13 cellular contexts compared by ENCODE assay signal in genomic region chr12:3988519-3989217, GRCh38.
DNase-seq lines count a peak whose midpoint lies in the region; ATAC-seq, FAIRE-seq and TF ChIP-seq lines count a peak whose summit lies in the region.
"Had no signal": no experiment of that assay in that cellular context is flagged by ENCODE, and none has a peak within 500 bp of the region (broad histone marks: within the 10 kb centered on the region; RNA-seq: fewer than 3 reads in every experiment).

No MANE protein-coding gene starts in this region.

- TF ChIP-seq POLR2A in NB4 (IDR thresholded peaks at IDR 0.05; ENCODE audit: extremely low read depth, insufficient read length) = no peak

- peaks cover 4% of the 10 kb centered on the region for H3K27me3 ChIP-seq in bronchial epithelial cell (ENCODE audit: control insufficient read depth, insufficient read depth, low read length)

- H3K36me3 Mint-ChIP-seq in immature natural killer cell = no peaks in the 10 kb centered on the region
- H3K36me3 Mint-ChIP-seq: IgD-negative memory B cell had no signal

- TF ChIP-seq CTCF in NB4 (IDR thresholded peaks at IDR 0.05; ENCODE audit: low read depth, low read length) (no peak), bronchial epithelial cell (IDR thresholded peaks at IDR 0.05; ENCODE audit: insufficient read depth, low read length, severe bottlenecking) (no peak)

- no peak for FAIRE-seq in bronchial epithelial cell (lab: Jason Lieb, UNC)
- FAIRE-seq: TTC549 had no signal

- no peaks in the 10 kb centered on the region for H3K27me3 Mint-ChIP-seq in stimulated activated naive CD8-positive, alpha-beta T cell treated with anti-CD3 and anti-CD28 coated beads, Interleukin-15, amount 100 ng/mL, for 72 hours
- peaks cover 1 to 12% (median 4%) of the 10 kb centered on the region in 3 donors for H3K27me3 Mint-ChIP-seq in immature natural killer cell (ENCODE audit: low read depth in 3 of 3)

- DNase-seq in activated effector memory CD4-positive, alpha-beta T cell treated with Interleukin-2 at 50 U/mL for 16 hours = peak; percentile 21
- DNase-seq in activated effector memory CD4-positive, alpha-beta T cell treated with anti-CD3 and anti-CD28 coated beads, Interleukin-2, amount 50 U/mL, for 16 hours = no peak
- DNase-seq in NB4 (ENCODE audit: low read depth) (peak; percentile 17), bronchial epithelial cell (ENCODE audit: low read depth) (peak; percentile 15), immature natural killer cell (no peak), C1 segment of cervical spinal cord (lab: John Stamatoyannopoulos, UW) (no peak)
- DNase-seq in stimulated activated naive CD8-positive, alpha-beta T cell treated with anti-CD3 and anti-CD28 coated beads, Interleukin-15, amount 100 ng/mL, for 72 hours = peak; percentile 45 to 46
- DNase-seq: caudate nucleus, NCI-H774 had no signal

- peak overlapping the region; percentile 61 to 80 for H3K4me3 Mint-ChIP-seq in stimulated activated naive CD8-positive, alpha-beta T cell treated with anti-CD3 and anti-CD28 coated beads, Interleukin-15, amount 100 ng/mL, for 72 hours
- no peak overlapping the region for H3K4me3 Mint-ChIP-seq in immature natural killer cell

- H3K4me3 ChIP-seq in NB4 (ENCODE audit: low read depth, low read length) (no peak overlapping the region), bronchial epithelial cell (ENCODE audit: low read depth, low read length) (no peak overlapping the region)
- H3K4me3 ChIP-seq: gastroesophageal sphincter had no signal

- no peaks in the 10 kb centered on the region for H3K36me3 ChIP-seq in bronchial epithelial cell (ENCODE audit: control insufficient read depth, insufficient read depth, low read length)
- H3K36me3 ChIP-seq: gastroesophageal sphincter had no signal

- no peaks in the 10 kb centered on the region for H3K9me3 Mint-ChIP-seq in stimulated activated naive CD8-positive, alpha-beta T cell treated with anti-CD3 and anti-CD28 coated beads, Interleukin-15, amount 100 ng/mL, for 72 hours
- H3K9me3 Mint-ChIP-seq in immature natural killer cell = peaks cover 0 to 5% (median 0%) of the 10 kb centered on the region in 6 donors
- H3K9me3 Mint-ChIP-seq: IgD-negative memory B cell had no signal

- H3K27ac Mint-ChIP-seq in stimulated activated naive CD8-positive, alpha-beta T cell treated with anti-CD3 and anti-CD28 coated beads, Interleukin-15, amount 100 ng/mL, for 72 hours = peak overlapping the region; percentile 73 to 81
- no peak overlapping the region for H3K27ac Mint-ChIP-seq in immature natural killer cell

- peaks cover 39% of the 10 kb centered on the region for H3K4me1 Mint-ChIP-seq in stimulated activated naive CD8-positive, alpha-beta T cell treated with anti-CD3 and anti-CD28 coated beads, Interleukin-15, amount 100 ng/mL, for 72 hours
- H3K4me1 Mint-ChIP-seq in immature natural killer cell = no peaks in the 10 kb centered on the region

- ATAC-seq in stimulated activated naive CD8-positive, alpha-beta T cell treated with anti-CD3 and anti-CD28 coated beads, Interleukin-15, amount 100 ng/mL, for 72 hours = peak; percentile 82
- no peak for ATAC-seq in GM18907 (IDR thresholded peaks at IDR 0.05; ENCODE audit: unreplicated experiment)
- ATAC-seq: gastroesophageal sphincter had no signal

Comparison
In these comparisons a context has a peak if more than half of its experiments do, and no peak if none do; other contexts are left out.
1. DNase-seq: peak in activated effector memory CD4-positive, alpha-beta T cell treated with Interleukin-2 at 50 U/mL for 16 hours (single experiment), NB4 (single experiment), bronchial epithelial cell (single experiment) and stimulated activated naive CD8-positive, alpha-beta T cell treated with anti-CD3 and anti-CD28 coated beads, Interleukin-15, amount 100 ng/mL, for 72 hours (2 of 2); none in activated effector memory CD4-positive, alpha-beta T cell treated with anti-CD3 and anti-CD28 coated beads, Interleukin-2, amount 50 U/mL, for 16 hours (single experiment), immature natural killer cell (0 of 3) and C1 segment of cervical spinal cord (0 of 14).
2. H3K27ac Mint-ChIP-seq: peak in stimulated activated naive CD8-positive, alpha-beta T cell treated with anti-CD3 and anti-CD28 coated beads, Interleukin-15, amount 100 ng/mL, for 72 hours (2 of 2); none in immature natural killer cell (0 of 6).
3. H3K4me3 Mint-ChIP-seq: peak in stimulated activated naive CD8-positive, alpha-beta T cell treated with anti-CD3 and anti-CD28 coated beads, Interleukin-15, amount 100 ng/mL, for 72 hours (2 of 2); none in immature natural killer cell (0 of 5).